In the genomic region with DNA sequence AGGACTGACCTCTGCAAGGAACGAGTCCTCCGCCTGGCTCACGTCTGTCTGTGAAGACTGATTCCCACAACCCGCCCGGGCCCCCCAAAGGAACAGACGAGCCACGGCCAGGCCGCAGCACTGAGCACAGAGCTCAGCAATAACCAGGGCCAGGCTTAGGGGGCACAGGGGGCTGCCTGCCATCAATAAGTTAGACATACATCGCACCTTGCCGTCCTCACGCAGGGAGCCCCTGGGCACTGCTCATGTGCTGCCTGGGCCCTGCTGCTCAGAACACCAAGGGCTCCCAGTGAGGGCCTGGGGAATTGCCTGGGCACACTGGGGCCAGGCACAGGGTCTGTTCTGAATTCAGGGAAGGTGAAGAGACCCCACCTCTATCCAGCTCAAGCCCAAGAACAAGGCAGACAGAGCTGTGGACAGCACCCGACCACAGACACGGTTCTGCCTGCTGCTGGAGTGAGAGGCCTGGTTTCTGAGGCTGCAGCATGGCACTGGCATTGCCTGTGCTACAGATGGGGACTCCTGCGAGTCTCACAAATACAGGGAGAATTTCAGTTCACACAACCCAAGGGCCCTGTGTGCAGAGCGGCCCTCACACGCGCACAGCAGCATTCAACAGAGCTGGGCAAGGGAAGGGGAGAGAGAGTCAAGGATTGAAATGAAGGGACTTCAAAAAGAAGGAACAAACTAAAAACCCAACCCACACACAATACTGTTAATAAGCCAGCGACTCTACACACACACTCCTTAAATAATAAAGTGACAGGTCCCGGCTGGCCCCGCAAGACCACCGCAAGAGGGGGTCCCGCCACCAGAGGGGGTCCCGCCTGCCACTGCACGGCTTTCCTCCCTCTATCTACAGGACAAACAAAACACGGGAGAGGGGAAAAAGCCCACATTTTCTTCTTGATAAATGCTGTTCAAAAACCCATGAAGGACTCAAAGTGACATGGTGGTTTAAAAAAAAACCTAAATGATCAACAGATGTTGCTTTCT, we compare ENCODE assay signal across 1 cellular context.
TF ChIP-seq lines count a peak whose summit lies in the region.

No MANE protein-coding gene starts in this region.

TF ChIP-seq in GM23338, 12 proteins besides CTCF, POLR2A, EP300 and RAD21:
- TF ChIP-seq CREB1 (CRISPR knock-in tag; IDR thresholded peaks at IDR 0.05; ENCODE audit: low read depth) (no peak), POLR2AphosphoS5 (IDR thresholded peaks at IDR 0.05; ENCODE audit: low read depth) (no peak), ZNF331 (CRISPR knock-in tag; IDR thresholded peaks at IDR 0.05; ENCODE audit: low read depth) (no peak), ZNF114 (CRISPR knock-in tag; IDR thresholded peaks at IDR 0.05) (no peak), NANOG (IDR thresholded peaks at IDR 0.05; ENCODE audit: borderline replicate concordance) (no peak), STAT1 (IDR thresholded peaks at IDR 0.05; ENCODE audit: unreplicated experiment) (no peak), EZH2 (IDR thresholded peaks at IDR 0.05; ENCODE audit: low read depth, unreplicated experiment) (no peak), EZH2phosphoT487 (IDR thresholded peaks at IDR 0.05; ENCODE audit: unreplicated experiment) (no peak), JUNB (IDR thresholded peaks at IDR 0.05; ENCODE audit: unreplicated experiment) (no peak)
- TF ChIP-seq, protein P1, sequence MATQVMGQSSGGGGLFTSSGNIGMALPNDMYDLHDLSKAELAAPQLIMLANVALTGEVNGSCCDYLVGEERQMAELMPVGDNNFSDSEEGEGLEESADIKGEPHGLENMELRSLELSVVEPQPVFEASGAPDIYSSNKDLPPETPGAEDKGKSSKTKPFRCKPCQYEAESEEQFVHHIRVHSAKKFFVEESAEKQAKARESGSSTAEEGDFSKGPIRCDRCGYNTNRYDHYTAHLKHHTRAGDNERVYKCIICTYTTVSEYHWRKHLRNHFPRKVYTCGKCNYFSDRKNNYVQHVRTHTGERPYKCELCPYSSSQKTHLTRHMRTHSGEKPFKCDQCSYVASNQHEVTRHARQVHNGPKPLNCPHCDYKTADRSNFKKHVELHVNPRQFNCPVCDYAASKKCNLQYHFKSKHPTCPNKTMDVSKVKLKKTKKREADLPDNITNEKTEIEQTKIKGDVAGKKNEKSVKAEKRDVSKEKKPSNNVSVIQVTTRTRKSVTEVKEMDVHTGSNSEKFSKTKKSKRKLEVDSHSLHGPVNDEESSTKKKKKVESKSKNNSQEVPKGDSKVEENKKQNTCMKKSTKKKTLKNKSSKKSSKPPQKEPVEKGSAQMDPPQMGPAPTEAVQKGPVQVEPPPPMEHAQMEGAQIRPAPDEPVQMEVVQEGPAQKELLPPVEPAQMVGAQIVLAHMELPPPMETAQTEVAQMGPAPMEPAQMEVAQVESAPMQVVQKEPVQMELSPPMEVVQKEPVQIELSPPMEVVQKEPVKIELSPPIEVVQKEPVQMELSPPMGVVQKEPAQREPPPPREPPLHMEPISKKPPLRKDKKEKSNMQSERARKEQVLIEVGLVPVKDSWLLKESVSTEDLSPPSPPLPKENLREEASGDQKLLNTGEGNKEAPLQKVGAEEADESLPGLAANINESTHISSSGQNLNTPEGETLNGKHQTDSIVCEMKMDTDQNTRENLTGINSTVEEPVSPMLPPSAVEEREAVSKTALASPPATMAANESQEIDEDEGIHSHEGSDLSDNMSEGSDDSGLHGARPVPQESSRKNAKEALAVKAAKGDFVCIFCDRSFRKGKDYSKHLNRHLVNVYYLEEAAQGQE (IDR thresholded peaks at IDR 0.05; ENCODE audit: unreplicated experiment) = no peak
- TF ChIP-seq, protein P2, sequence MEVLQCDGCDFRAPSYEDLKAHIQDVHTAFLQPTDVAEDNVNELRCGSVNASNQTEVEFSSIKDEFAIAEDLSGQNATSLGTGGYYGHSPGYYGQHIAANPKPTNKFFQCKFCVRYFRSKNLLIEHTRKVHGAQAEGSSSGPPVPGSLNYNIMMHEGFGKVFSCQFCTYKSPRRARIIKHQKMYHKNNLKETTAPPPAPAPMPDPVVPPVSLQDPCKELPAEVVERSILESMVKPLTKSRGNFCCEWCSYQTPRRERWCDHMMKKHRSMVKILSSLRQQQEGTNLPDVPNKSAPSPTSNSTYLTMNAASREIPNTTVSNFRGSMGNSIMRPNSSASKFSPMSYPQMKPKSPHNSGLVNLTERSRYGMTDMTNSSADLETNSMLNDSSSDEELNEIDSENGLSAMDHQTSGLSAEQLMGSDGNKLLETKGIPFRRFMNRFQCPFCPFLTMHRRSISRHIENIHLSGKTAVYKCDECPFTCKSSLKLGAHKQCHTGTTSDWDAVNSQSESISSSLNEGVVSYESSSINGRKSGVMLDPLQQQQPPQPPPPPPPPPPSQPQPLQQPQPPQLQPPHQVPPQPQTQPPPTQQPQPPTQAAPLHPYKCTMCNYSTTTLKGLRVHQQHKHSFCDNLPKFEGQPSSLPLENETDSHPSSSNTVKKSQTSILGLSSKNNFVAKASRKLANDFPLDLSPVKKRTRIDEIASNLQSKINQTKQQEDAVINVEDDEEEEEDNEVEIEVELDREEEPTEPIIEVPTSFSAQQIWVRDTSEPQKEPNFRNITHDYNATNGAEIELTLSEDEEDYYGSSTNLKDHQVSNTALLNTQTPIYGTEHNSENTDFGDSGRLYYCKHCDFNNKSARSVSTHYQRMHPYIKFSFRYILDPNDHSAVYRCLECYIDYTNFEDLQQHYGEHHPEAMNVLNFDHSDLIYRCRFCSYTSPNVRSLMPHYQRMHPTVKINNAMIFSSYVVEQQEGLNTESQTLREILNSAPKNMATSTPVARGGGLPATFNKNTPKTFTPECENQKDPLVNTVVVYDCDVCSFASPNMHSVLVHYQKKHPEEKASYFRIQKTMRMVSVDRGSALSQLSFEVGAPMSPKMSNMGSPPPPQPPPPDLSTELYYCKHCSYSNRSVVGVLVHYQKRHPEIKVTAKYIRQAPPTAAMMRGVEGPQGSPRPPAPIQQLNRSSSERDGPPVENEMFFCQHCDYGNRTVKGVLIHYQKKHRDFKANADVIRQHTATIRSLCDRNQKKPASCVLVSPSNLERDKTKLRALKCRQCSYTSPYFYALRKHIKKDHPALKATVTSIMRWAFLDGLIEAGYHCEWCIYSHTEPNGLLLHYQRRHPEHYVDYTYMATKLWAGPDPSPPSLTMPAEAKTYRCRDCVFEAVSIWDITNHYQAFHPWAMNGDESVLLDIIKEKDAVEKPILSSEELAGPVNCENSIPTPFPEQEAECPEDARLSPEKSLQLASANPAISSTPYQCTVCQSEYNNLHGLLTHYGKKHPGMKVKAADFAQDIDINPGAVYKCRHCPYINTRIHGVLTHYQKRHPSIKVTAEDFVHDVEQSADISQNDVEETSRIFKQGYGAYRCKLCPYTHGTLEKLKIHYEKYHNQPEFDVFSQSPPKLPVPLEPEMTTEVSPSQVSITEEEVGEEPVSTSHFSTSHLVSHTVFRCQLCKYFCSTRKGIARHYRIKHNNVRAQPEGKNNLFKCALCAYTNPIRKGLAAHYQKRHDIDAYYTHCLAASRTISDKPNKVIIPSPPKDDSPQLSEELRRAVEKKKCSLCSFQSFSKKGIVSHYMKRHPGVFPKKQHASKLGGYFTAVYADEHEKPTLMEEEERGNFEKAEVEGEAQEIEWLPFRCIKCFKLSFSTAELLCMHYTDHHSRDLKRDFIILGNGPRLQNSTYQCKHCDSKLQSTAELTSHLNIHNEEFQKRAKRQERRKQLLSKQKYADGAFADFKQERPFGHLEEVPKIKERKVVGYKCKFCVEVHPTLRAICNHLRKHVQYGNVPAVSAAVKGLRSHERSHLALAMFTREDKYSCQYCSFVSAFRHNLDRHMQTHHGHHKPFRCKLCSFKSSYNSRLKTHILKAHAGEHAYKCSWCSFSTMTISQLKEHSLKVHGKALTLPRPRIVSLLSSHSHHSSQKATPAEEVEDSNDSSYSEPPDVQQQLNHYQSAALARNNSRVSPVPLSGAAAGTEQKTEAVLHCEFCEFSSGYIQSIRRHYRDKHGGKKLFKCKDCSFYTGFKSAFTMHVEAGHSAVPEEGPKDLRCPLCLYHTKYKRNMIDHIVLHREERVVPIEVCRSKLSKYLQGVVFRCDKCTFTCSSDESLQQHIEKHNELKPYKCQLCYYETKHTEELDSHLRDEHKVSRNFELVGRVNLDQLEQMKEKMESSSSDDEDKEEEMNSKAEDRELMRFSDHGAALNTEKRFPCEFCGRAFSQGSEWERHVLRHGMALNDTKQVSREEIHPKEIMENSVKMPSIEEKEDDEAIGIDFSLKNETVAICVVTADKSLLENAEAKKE (CRISPR knock-in tag; IDR thresholded peaks at IDR 0.05) = no peak
- TF ChIP-seq, protein P3, sequence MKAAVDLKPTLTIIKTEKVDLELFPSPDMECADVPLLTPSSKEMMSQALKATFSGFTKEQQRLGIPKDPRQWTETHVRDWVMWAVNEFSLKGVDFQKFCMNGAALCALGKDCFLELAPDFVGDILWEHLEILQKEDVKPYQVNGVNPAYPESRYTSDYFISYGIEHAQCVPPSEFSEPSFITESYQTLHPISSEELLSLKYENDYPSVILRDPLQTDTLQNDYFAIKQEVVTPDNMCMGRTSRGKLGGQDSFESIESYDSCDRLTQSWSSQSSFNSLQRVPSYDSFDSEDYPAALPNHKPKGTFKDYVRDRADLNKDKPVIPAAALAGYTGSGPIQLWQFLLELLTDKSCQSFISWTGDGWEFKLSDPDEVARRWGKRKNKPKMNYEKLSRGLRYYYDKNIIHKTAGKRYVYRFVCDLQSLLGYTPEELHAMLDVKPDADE (IDR thresholded peaks at IDR 0.05) = no peak
TF ChIP-seq in GM23338: peak in this region for 0.
